10 cellular contexts compared by ENCODE assay signal in the genomic region with DNA sequence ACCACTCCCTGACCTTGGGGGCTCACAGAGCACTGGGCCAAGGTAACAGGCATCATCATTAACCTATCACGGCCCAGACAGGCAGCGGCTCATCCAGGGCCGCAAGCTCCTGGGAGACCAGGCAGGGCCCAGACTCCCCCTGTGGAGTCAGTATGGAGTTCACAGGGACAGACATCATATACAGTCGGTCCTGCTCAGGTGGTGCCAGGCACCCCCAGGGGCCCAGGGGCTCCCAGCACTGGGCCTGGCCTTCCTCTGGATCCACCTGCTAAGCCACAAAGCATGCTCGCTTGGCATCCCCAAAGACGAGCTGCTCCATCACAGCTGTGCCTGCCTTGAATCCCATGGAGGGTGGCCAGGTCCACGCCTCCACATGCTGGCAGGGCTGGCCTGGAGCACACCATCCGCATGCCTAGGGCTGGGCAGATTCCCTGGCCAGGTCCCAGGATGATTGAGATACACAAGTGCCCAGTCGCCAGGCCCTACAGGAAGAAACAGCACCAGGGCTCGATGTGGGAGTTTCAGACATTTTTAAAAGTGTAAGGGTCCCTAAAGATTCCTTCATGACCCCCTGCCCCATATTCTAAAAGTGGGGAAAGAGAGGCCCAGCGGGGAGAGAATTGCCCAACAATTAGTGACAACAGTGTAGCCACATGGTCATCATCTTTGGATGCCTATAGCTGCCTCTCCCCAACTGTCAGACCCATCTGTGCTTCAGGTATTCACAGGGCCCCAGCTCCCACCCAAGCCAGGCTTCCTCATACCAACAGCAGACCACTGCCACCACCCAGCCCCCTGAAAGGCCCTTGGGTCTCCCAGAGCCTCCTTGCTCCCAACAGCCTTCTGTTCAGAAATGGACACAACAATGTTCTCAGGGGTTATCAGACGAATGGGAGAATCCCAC. TPM values are rescaled to one million over a fixed set of nuclear protein-coding genes. Genes with fewer than 3 reads are reported as not detected.
DNase-seq lines count a peak whose midpoint lies in the region; ATAC-seq and TF ChIP-seq lines count a peak whose summit lies in the region.
"Had no signal": no experiment of that assay in that cellular context is flagged by ENCODE, and none has a peak within 500 bp of the region (broad histone marks: within the 10 kb centered on the region; RNA-seq: fewer than 3 reads in every experiment).

No MANE protein-coding gene starts in this region.

- no peak overlapping the region for H3K4me3 ChIP-seq in CD4-positive, alpha-beta memory T cell (ENCODE audit: low read length in 2 of 2)
- H3K4me3 ChIP-seq in right cardiac atrium (ENCODE audit: low read length), result no peak overlapping the region
- no peak overlapping the region for H3K4me3 ChIP-seq in sigmoid colon

- 57% methylated on average over 12 of the region's 12 CpGs for WGBS in right cardiac atrium
- 72 to 73% methylated on average over 12 of the region's 12 CpGs for WGBS in sigmoid colon, 2 donors

- no peaks in the 10 kb centered on the region for H3K27me3 Mint-ChIP-seq in CD4-positive, alpha-beta memory T cell
- no peaks in the 10 kb centered on the region for H3K27me3 Mint-ChIP-seq in activated T-helper 17 cell treated with anti-CD3 and anti-CD28 coated beads, Interleukin-2, amount 50 U/mL, for 72 hours

- peak overlapping the region in 1 of 8 donors; percentile 24 for H3K4me3 Mint-ChIP-seq in CD4-positive, alpha-beta memory T cell
- H3K4me3 Mint-ChIP-seq in activated T-helper 17 cell treated with anti-CD3 and anti-CD28 coated beads, Interleukin-2, amount 50 U/mL, for 72 hours, result no peak overlapping the region

- H3K9me3 ChIP-seq in CD4-positive, alpha-beta memory T cell (ENCODE audit: control insufficient read depth in 1 of 2, low read length in 2 of 2), result no peaks in the 10 kb centered on the region
- H3K9me3 ChIP-seq in right cardiac atrium (ENCODE audit: control insufficient read depth, low read length), result no peaks in the 10 kb centered on the region
- no peaks in the 10 kb centered on the region for H3K9me3 ChIP-seq in sigmoid colon

- H3K9me3 Mint-ChIP-seq in CD4-positive, alpha-beta memory T cell, result peaks cover 0 to 5% (median 1%) of the 10 kb centered on the region in 8 donors
- H3K9me3 Mint-ChIP-seq in activated T-helper 17 cell treated with anti-CD3 and anti-CD28 coated beads, Interleukin-2, amount 50 U/mL, for 72 hours, result no peaks in the 10 kb centered on the region

- peak overlapping the region in 5 of 7 donors; percentile 35 to 77 (median 46) for H3K27ac Mint-ChIP-seq in CD4-positive, alpha-beta memory T cell
- H3K27ac Mint-ChIP-seq in activated T-helper 17 cell treated with anti-CD3 and anti-CD28 coated beads, Interleukin-2, amount 50 U/mL, for 72 hours, result peak overlapping the region; percentile 90

- H3K27ac ChIP-seq in CD4-positive, alpha-beta memory T cell (ENCODE audit: low read depth, low read length), result no peak overlapping the region
- H3K27ac ChIP-seq in right cardiac atrium (ENCODE audit: low read length) (peak overlapping the region; percentile 21), sigmoid colon (peak overlapping the region; percentile 51 to 100 (median 52))

- no peak for TF ChIP-seq CTCF in sigmoid colon (IDR thresholded peaks at IDR 0.05)

- POLR2A ChIA-PET in CD4-positive, alpha-beta memory T cell (lab: Charles Lee; ENCODE audit: partially characterized antibody), result interaction anchor here (1.0 to 1.5 kb wide), 3 partner anchors 10 to 90 kb away, joined by 3 read pairs; partner anchors contain the start of gene IPPK

- no peak for TF ChIP-seq EP300 in sigmoid colon (IDR thresholded peaks at IDR 0.05)

- no peak for ATAC-seq in activated T-helper 17 cell treated with anti-CD3 and anti-CD28 coated beads, Interleukin-2, amount 50 U/mL, for 72 hours (replicated peaks)
- peak; percentile 15 to 38 for ATAC-seq in right cardiac atrium
- ATAC-seq in HG03460 (IDR thresholded peaks at IDR 0.05; ENCODE audit: unreplicated experiment), result no peak
- no peak for ATAC-seq in HG03521 (IDR thresholded peaks at IDR 0.05; ENCODE audit: unreplicated experiment)
- ATAC-seq in HG02798 (IDR thresholded peaks at IDR 0.05; ENCODE audit: poor library complexity, unreplicated experiment), result no peak

- H3K4me1 ChIP-seq in CD4-positive, alpha-beta memory T cell (ENCODE audit: insufficient read depth, low read length), result peaks cover 44% of the 10 kb centered on the region
- H3K4me1 ChIP-seq in right cardiac atrium (ENCODE audit: control insufficient read depth, insufficient read depth, low read length) (peaks cover 24% of the 10 kb centered on the region), sigmoid colon (peaks cover 0 to 54% (median 46%) of the 10 kb centered on the region in 4 donors)

- H3K4me1 Mint-ChIP-seq in CD4-positive, alpha-beta memory T cell, result peaks cover 31 to 51% (median 44%) of the 10 kb centered on the region in 4 donors
- peaks cover 28% of the 10 kb centered on the region for H3K4me1 Mint-ChIP-seq in activated T-helper 17 cell treated with anti-CD3 and anti-CD28 coated beads, Interleukin-2, amount 50 U/mL, for 72 hours

- TF ChIP-seq POLR2A in sigmoid colon (IDR thresholded peaks at IDR 0.05), result no peak

- H3K36me3 Mint-ChIP-seq in CD4-positive, alpha-beta memory T cell, result peaks cover 5% of the 10 kb centered on the region in 2 donors
- peaks cover 6% of the 10 kb centered on the region for H3K36me3 Mint-ChIP-seq in activated T-helper 17 cell treated with anti-CD3 and anti-CD28 coated beads, Interleukin-2, amount 50 U/mL, for 72 hours (ENCODE audit: low read depth)

- no peaks in the 10 kb centered on the region for H3K36me3 ChIP-seq in CD4-positive, alpha-beta memory T cell (ENCODE audit: insufficient read depth, low read length)
- no peaks in the 10 kb centered on the region for H3K36me3 ChIP-seq in sigmoid colon

- DNase-seq in CD4-positive, alpha-beta memory T cell, result no peak
- DNase-seq in right cardiac atrium (peak; percentile 73 to 91 (median 90)), sigmoid colon (peak; percentile 89), NCI-H2227 treated with DMSO at 0.1 percent for 48 hours (lab: John Stamatoyannopoulos, UW) (no peak)
- DNase-seq: activated naive CD4-positive, alpha-beta T cell; NCI-H524 treated with DMSO at 0.1 percent for 48 hours had no signal

- CTCF ChIA-PET in CD4-positive, alpha-beta memory T cell (lab: Charles Lee; ENCODE audit: partially characterized antibody), result interaction anchor here (2.9 kb wide), 1 partner anchor 43 kb away, joined by 8 read pairs; no protein-coding TSS in a partner anchor

- H3K27me3 ChIP-seq in CD4-positive, alpha-beta memory T cell (ENCODE audit: insufficient read depth, low read length), result no peaks in the 10 kb centered on the region
- H3K27me3 ChIP-seq in right cardiac atrium (ENCODE audit: control insufficient read depth, insufficient read depth) (no peaks in the 10 kb centered on the region), sigmoid colon (no peaks in the 10 kb centered on the region)

- intact Hi-C loops in CD4-positive, alpha-beta memory T cell (cut with micrococcal nuclease), result loop anchor here (10.0 kb wide), 3 partner anchors 465 to 1495 kb away; partner anchors contain the start of genes IARS1 and ZNF169
- intact Hi-C loops in right cardiac atrium (cut with DNase I) (loop anchor here in 1 of 4 donors (10.0 kb wide), 1 partner anchor 45 kb away; no protein-coding TSS in a partner anchor), sigmoid colon (cut with DNase I) (loop anchor here (10.0 kb wide), 3 partner anchors 45 to 435 kb away; partner anchors contain the start of genes CARD19, CENPP and NOL8)

RNA-seq across cellular contexts. Expression of gene BICD2, which starts 4.4 kb away (rescaled TPM):
- total RNA-seq in CD4-positive, alpha-beta memory T cell, result 10 to 100 TPM; 33.4 to 34.2 TPM
- polyA plus RNA-seq in CD4-positive, alpha-beta memory T cell, result 10 to 100 TPM in 1 of 2 donors, 1 to 10 TPM in 1; 3.8 to 20.1 TPM
- 10 to 100 TPM; 14.2 to 24.9 TPM for total RNA-seq in activated T-helper 17 cell treated with anti-CD3 and anti-CD28 coated beads, Interleukin-2, amount 50 U/mL, for 72 hours
- 10 to 100 TPM; 29.5 to 36.0 (median 33.8) TPM for total RNA-seq in right cardiac atrium
- 20.0 TPM for polyA plus RNA-seq in right cardiac atrium
- 10 to 100 TPM; 30.6 to 38.5 (median 34.2) TPM for total RNA-seq in sigmoid colon
- 1 to 10 TPM; 5.4 to 9.7 (median 9.0) TPM for polyA plus RNA-seq in sigmoid colon

Comparison
In these comparisons a context has a peak if more than half of its experiments do, and no peak if none do; other contexts are left out.
1. DNase-seq: peak in right cardiac atrium (3 of 3) and sigmoid colon (single experiment); none in CD4-positive, alpha-beta memory T cell (0 of 5) and NCI-H2227 treated with DMSO at 0.1 percent for 48 hours (single experiment).
2. ATAC-seq: peak in right cardiac atrium (2 of 2); none in activated T-helper 17 cell treated with anti-CD3 and anti-CD28 coated beads, Interleukin-2, amount 50 U/mL, for 72 hours (single experiment), HG03460 (single experiment), HG03521 (single experiment) and HG02798 (single experiment).